8 cellular contexts compared by ENCODE assay signal in the genomic region with DNA sequence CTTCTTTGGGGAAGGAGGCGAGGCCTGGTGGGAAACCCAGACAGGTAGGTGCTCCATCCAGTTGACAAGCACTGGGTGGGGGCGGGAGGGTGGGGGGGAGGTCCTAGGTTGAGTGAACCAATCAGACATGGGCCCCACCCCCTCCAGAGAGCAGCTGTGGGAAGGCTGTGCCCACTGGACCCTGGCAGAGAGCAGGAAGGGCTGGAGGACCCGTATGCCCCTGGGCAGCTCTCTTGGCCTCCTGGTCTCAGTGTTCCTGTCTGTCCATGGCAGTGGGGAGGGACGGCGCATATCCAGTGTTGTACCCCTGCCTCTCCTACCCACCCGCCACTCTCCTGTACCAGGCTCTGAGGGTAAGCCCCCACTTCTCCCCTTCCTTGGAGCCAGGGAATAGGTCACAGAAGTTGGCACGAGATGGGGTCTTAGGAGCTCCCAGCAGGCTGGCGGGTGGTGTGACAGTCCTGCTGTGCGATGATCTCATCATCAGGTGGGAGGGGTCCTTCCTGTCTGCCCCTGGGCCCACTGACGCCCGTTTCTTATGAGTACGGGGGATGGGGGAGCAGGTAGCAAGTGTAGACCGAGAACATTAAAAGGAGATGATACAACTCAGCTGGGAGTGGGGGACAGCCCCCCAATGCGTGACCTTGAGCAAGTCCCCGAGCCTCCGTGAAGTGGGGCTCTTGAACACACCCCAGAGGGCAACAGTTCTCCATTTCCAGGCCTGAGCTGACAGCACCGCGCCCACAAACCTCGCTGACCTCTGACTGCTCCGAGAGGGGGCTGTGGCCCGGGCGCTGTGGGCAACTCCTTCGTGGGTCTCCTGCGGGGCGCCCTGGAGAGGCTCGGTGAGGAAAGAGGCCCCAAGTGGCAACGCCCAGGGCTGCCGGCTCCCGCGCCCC. TPM values are rescaled to one million over a fixed set of nuclear protein-coding genes. Genes with fewer than 3 reads are reported as not detected.
DNase-seq lines count a peak whose midpoint lies in the region; ATAC-seq and TF ChIP-seq lines count a peak whose summit lies in the region.

No MANE protein-coding gene starts in this region.

- H3K4me1 ChIP-seq in iPS-15b (ENCODE audit: control insufficient read depth, insufficient read depth, low read length) (peaks cover 2% of the 10 kb centered on the region), testis (peaks cover 17% of the 10 kb centered on the region)

- WGBS in testis, 2 donors: 44 to 59% methylated on average over 15 to 30 of the region's 30 CpGs

- peak overlapping the region; percentile 78 for H3K27ac Mint-ChIP-seq in activated CD4-positive, alpha-beta T cell treated with anti-CD3 and anti-CD28 coated beads for 36 hours
- H3K27ac Mint-ChIP-seq in activated B cell treated with CpG ODN at 0.5 μM for 24 hours: peak overlapping the region; percentile 4

- H3K36me3 ChIP-seq in iPS-15b (ENCODE audit: control insufficient read depth, insufficient read depth, low read length) (no peaks in the 10 kb centered on the region), testis (ENCODE audit: low read depth, missing control alignments) (no peaks in the 10 kb centered on the region)

- H3K36me3 Mint-ChIP-seq in activated CD4-positive, alpha-beta T cell treated with anti-CD3 and anti-CD28 coated beads for 36 hours (ENCODE audit: low read depth): no peaks in the 10 kb centered on the region
- H3K36me3 Mint-ChIP-seq in activated B cell treated with CpG ODN at 0.5 μM for 24 hours (ENCODE audit: low read depth): peaks cover 3% of the 10 kb centered on the region

- TF ChIP-seq CTCF in activated B cell treated with CpG ODN at 0.5 μM for 24 hours (IDR thresholded peaks at IDR 0.05): no peak
- no peak for TF ChIP-seq CTCF in testis (IDR thresholded peaks at IDR 0.05)

- TF ChIP-seq POLR2A in testis (IDR thresholded peaks at IDR 0.05): no peak

- peak; percentile 50 for DNase-seq in activated CD4-positive, alpha-beta T cell treated with anti-CD3 and anti-CD28 coated beads for 36 hours
- DNase-seq in activated CD4-positive, alpha-beta T cell treated with anti-CD3 and anti-CD28 coated beads, Interleukin-2, amount 50 U/mL, for 1 hour: no peak
- DNase-seq in activated B cell treated with CpG ODN at 0.5 μM for 24 hours (no peak), testis (no peak), NCI-H1105 (lab: John Stamatoyannopoulos, UW) (no peak)

- H3K4me3 ChIP-seq in iPS-15b (ENCODE audit: low read depth, low read length) (peak overlapping the region; percentile 46), testis (peak overlapping the region; percentile 56 to 64)

- POLR2A ChIA-PET in activated CD4-positive, alpha-beta T cell treated with anti-CD3 and anti-CD28 coated beads for 36 hours (lab: Charles Lee): interaction anchor here (1.0 kb wide), 1 partner anchor 84 kb away, joined by 3 read pairs; no protein-coding TSS in a partner anchor
- POLR2A ChIA-PET in activated B cell treated with CpG ODN at 0.5 μM for 24 hours (lab: Charles Lee): interaction anchor here (0.8 to 4.9 kb wide), 12 partner anchors 8 to 501 kb away, joined by 3 to 29 read pairs (median 5); a partner anchor contains a TSS

- no peaks in the 10 kb centered on the region for H3K9me3 Mint-ChIP-seq in activated CD4-positive, alpha-beta T cell treated with anti-CD3 and anti-CD28 coated beads for 36 hours (ENCODE audit: low read depth)
- H3K9me3 Mint-ChIP-seq in activated B cell treated with CpG ODN at 0.5 μM for 24 hours: no peaks in the 10 kb centered on the region

- H3K27me3 Mint-ChIP-seq in activated CD4-positive, alpha-beta T cell treated with anti-CD3 and anti-CD28 coated beads for 36 hours: no peaks in the 10 kb centered on the region
- no peaks in the 10 kb centered on the region for H3K27me3 Mint-ChIP-seq in activated B cell treated with CpG ODN at 0.5 μM for 24 hours

- peak overlapping the region; percentile 74 for H3K4me3 Mint-ChIP-seq in activated CD4-positive, alpha-beta T cell treated with anti-CD3 and anti-CD28 coated beads for 36 hours
- peak overlapping the region; percentile 87 for H3K4me3 Mint-ChIP-seq in activated B cell treated with CpG ODN at 0.5 μM for 24 hours

- no peak overlapping the region for H3K27ac ChIP-seq in testis

- H3K9me3 ChIP-seq in iPS-15b (ENCODE audit: control insufficient read depth, insufficient read depth, low read length): no peaks in the 10 kb centered on the region
- H3K9me3 ChIP-seq in testis: no peaks in the 10 kb centered on the region

- H3K27me3 ChIP-seq in iPS-15b (ENCODE audit: control insufficient read depth, insufficient read depth, low read length) (peaks cover 33% of the 10 kb centered on the region), testis (no peaks in the 10 kb centered on the region)

- intact Hi-C loops in activated CD4-positive, alpha-beta T cell treated with anti-CD3 and anti-CD28 coated beads for 36 hours (cut with DNase I, micrococcal nuclease): loop anchor here (1.0 to 10.0 kb wide), 18 partner anchors 82 to 1523 kb away; a partner anchor contains a TSS
- intact Hi-C loops in activated B cell treated with CpG ODN at 0.5 μM for 24 hours (cut with micrococcal nuclease) (loop anchor here (1.0 to 10.0 kb wide), 4 partner anchors 118 to 723 kb away; a partner anchor contains a TSS), testis (cut with DNase I; ENCODE audit: low total_unique reads) (no loop called here)

- no peak overlapping the region for H3K9ac ChIP-seq in iPS-15b (ENCODE audit: low read depth, low read length)

- ATAC-seq in activated CD4-positive, alpha-beta T cell treated with anti-CD3 and anti-CD28 coated beads for 36 hours: no peak
- ATAC-seq in activated B cell treated with CpG ODN at 0.5 μM for 24 hours (ENCODE audit: low read depth) (no peak), HG03520 (IDR thresholded peaks at IDR 0.05; ENCODE audit: unreplicated experiment) (no peak), GM21423 (IDR thresholded peaks at IDR 0.05; ENCODE audit: unreplicated experiment) (no peak)

- H3K4me1 Mint-ChIP-seq in activated CD4-positive, alpha-beta T cell treated with anti-CD3 and anti-CD28 coated beads for 36 hours: peaks cover 16% of the 10 kb centered on the region
- H3K4me1 Mint-ChIP-seq in activated B cell treated with CpG ODN at 0.5 μM for 24 hours: peaks cover 49% of the 10 kb centered on the region

- CTCF ChIA-PET in activated CD4-positive, alpha-beta T cell treated with anti-CD3 and anti-CD28 coated beads for 36 hours (lab: Charles Lee): interaction anchor here (0.8 to 2.0 kb wide), 2 partner anchors 14 to 23 kb away, joined by 3 to 12 read pairs; no protein-coding TSS in a partner anchor
- CTCF ChIA-PET in activated B cell treated with CpG ODN at 0.5 μM for 24 hours (lab: Charles Lee): interaction anchor here (1.1 kb wide), 1 partner anchor 111 kb away, joined by 4 read pairs; no protein-coding TSS in a partner anchor

RNA-seq across cellular contexts. Expression of a gene that starts 1.2 kb away (rescaled TPM):
- total RNA-seq in activated CD4-positive, alpha-beta T cell treated with anti-CD3 and anti-CD28 coated beads for 36 hours: 10 to 100 TPM in 1 of 2 experiments, 1 to 10 TPM in 1; 9.9 to 12.6 TPM
- total RNA-seq in activated B cell treated with CpG ODN at 0.5 μM for 24 hours (27.3 and 35.0 TPM in 2 replicates), testis (10 to 100 TPM; 23.9 to 25.1 TPM)
- polyA plus RNA-seq in testis (ENCODE audit: insufficient read depth, low read depth, low replicate concordance): 12.8 TPM
